7 cellular contexts compared by ENCODE assay signal in the genomic region with DNA sequence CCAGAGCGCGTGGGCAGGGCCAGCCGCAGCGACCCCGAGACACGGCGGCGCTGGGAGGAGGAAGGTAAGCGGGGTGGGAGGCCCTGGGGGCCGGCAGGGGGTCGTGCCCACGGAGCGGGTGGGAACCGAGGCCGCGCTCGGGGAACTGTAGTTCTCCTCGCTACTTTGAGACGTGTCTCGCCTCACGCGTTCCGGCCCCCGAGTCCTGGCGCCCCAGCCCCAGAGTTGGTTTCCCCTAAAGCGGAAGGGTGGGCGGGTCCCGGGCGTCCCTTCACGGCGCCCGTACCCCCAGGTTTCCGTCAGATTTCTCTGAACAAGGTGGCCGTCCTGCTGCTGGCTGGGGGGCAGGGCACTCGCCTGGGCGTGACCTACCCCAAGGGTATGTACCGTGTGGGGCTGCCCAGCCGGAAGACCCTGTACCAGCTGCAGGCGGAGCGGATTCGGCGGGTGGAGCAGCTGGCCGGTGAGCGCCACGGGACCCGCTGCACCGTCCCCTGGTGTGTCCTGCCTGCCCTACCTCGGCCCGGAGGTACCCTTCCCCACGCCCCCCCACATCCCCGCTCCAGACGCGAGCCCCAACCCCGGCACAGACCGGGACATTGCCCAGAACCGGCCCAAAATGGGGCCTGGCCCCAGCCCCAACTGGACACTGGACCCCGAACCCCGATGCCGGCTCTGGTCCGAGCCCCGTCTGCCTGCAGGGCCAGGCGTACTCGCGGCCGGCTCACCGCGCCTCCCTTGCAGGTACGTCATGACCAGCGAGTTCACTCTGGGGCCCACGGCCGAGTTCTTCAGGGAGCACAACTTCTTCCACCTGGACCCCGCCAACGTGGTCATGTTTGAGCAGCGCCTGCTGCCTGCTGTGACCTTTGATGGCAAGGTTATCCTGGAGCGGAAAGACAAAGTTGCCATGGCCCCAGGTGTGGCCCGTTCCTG. TPM values are rescaled to one million over a fixed set of nuclear protein-coding genes. Genes with fewer than 3 reads are reported as not detected.
A peak's percentile ranks its signal among the peaks of the same experiment; 100 is the strongest.
DNase-seq lines count a peak whose midpoint lies in the region; ATAC-seq, FAIRE-seq and TF ChIP-seq lines count a peak whose summit lies in the region.
"Had no signal": no experiment of that assay in that cellular context is flagged by ENCODE, and none has a peak within 500 bp of the region (broad histone marks: within the 10 kb centered on the region; RNA-seq: fewer than 3 reads in every experiment).

No MANE protein-coding gene starts in this region.

- peaks cover 21% of the 10 kb centered on the region for H3K27me3 ChIP-seq in gastroesophageal sphincter

- H3K27ac ChIP-seq in gastroesophageal sphincter: peak overlapping the region in 3 of 4 donors; percentile 66 to 78 (median 69)
- H3K27ac ChIP-seq: epithelial cell of prostate had no signal

- H3K4me3 ChIP-seq in gastroesophageal sphincter: peak overlapping the region; percentile 37 to 70

- ATAC-seq in GM21786 (IDR thresholded peaks at IDR 0.05; ENCODE audit: unreplicated experiment) (peak; percentile 41), T-helper 17 cell (peak; percentile 49), gastroesophageal sphincter (peak; percentile 2)

- no peak for DNase-seq in T-helper 17 cell
- peak; percentile 7 for DNase-seq in stimulated activated naive CD4-positive, alpha-beta T cell treated with Interleukin-2 at 50 U/mL for 16 hours (lab: John Stamatoyannopoulos, UW)
- no peak for DNase-seq in UCSD-AML1 (lab: John Stamatoyannopoulos, UW; ENCODE audit: unreplicated experiment)
- no peak for DNase-seq in HTR-8/SVneo (ENCODE audit: insufficient read length, low spot score)

- peaks cover 0 to 47% of the 10 kb centered on the region in 2 donors for H3K36me3 ChIP-seq in gastroesophageal sphincter

- H3K27me3 Mint-ChIP-seq in T-helper 17 cell: no peaks in the 10 kb centered on the region

- H3K27ac Mint-ChIP-seq in T-helper 17 cell: no peak overlapping the region

- no CpG with 5 or more reads among the region's 76 CpGs for WGBS in gastroesophageal sphincter (ENCODE audit: low coverage in 1 of 2), 2 donors

- TF ChIP-seq EP300 in gastroesophageal sphincter (IDR thresholded peaks at IDR 0.05): no peak

- no peaks in the 10 kb centered on the region for H3K36me3 Mint-ChIP-seq in T-helper 17 cell (ENCODE audit: low read depth)

- peaks cover 0 to 41% (median 19%) of the 10 kb centered on the region in 3 donors for H3K4me1 ChIP-seq in gastroesophageal sphincter

- H3K4me1 Mint-ChIP-seq in T-helper 17 cell: no peaks in the 10 kb centered on the region

- no peak for TF ChIP-seq POLR2A in gastroesophageal sphincter (IDR thresholded peaks at IDR 0.05)

- FAIRE-seq in HTR-8/SVneo (lab: Jason Lieb, UNC): no peak

- H3K4me3 Mint-ChIP-seq in T-helper 17 cell: peak overlapping the region; percentile 83

- no peak for TF ChIP-seq CTCF in gastroesophageal sphincter (IDR thresholded peaks at IDR 0.05)

- H3K9me3 ChIP-seq in T-helper 17 cell (ENCODE audit: control insufficient read depth, low read length, poor library complexity, severe bottlenecking) (no peaks in the 10 kb centered on the region), gastroesophageal sphincter (no peaks in the 10 kb centered on the region)

RNA-seq across cellular contexts. Expression of gene UAP1L1, which starts 0.7 kb away (rescaled TPM):
- total RNA-seq in T-helper 17 cell: 10 to 100 TPM in 1 of 2 donors, 1 to 10 TPM in 1; 9.3 to 10.2 TPM
- 1 to 10 TPM; 4.2 to 7.3 (median 6.0) TPM for total RNA-seq in gastroesophageal sphincter

RNA-seq across cellular contexts. Expression of gene SAPCD2, which starts 7.7 kb away (rescaled TPM):
- under 1 TPM; 0.27 to 0.39 TPM for total RNA-seq in T-helper 17 cell
- total RNA-seq in gastroesophageal sphincter: 1 to 10 TPM in 1 of 4 donors, under 1 TPM in 3; 0.13 to 1.3 (median 0.19) TPM

RNA-seq across cellular contexts. Expression of gene MAN1B1, which starts 8.8 kb away (rescaled TPM):
- total RNA-seq in T-helper 17 cell (10 to 100 TPM; 62.0 to 62.3 TPM), gastroesophageal sphincter (10 to 100 TPM; 26.1 to 30.2 (median 29.3) TPM)

RNA-seq across cellular contexts. Expression of gene ENTPD2, which starts 24.2 kb away (rescaled TPM):
- total RNA-seq in T-helper 17 cell (under 1 TPM in 1 of 2 donors, not detected in 1; 0.20 TPM), gastroesophageal sphincter (1 to 10 TPM in 1 of 4 donors, under 1 TPM in 1, not detected in 2; 0.58 to 1.6 TPM)

RNA-seq across cellular contexts. Expression of gene NPDC1, which starts 32.0 kb away (rescaled TPM):
- 100 to 1,000 TPM; 139 to 202 TPM for total RNA-seq in T-helper 17 cell
- 10 to 100 TPM; 50.4 to 69.9 (median 59.5) TPM for total RNA-seq in gastroesophageal sphincter
